In genomic region chr5:148939676-148940075, GRCh38 we compare ENCODE assay signal across 2 cellular contexts.
TF ChIP-seq lines count a peak whose summit lies in the region.

No MANE protein-coding gene starts in this region.

TF ChIP-seq in HCT116, 20 proteins besides CTCF, POLR2A, EP300 and RAD21 (continued from another document):
- TF ChIP-seq, protein P1, sequence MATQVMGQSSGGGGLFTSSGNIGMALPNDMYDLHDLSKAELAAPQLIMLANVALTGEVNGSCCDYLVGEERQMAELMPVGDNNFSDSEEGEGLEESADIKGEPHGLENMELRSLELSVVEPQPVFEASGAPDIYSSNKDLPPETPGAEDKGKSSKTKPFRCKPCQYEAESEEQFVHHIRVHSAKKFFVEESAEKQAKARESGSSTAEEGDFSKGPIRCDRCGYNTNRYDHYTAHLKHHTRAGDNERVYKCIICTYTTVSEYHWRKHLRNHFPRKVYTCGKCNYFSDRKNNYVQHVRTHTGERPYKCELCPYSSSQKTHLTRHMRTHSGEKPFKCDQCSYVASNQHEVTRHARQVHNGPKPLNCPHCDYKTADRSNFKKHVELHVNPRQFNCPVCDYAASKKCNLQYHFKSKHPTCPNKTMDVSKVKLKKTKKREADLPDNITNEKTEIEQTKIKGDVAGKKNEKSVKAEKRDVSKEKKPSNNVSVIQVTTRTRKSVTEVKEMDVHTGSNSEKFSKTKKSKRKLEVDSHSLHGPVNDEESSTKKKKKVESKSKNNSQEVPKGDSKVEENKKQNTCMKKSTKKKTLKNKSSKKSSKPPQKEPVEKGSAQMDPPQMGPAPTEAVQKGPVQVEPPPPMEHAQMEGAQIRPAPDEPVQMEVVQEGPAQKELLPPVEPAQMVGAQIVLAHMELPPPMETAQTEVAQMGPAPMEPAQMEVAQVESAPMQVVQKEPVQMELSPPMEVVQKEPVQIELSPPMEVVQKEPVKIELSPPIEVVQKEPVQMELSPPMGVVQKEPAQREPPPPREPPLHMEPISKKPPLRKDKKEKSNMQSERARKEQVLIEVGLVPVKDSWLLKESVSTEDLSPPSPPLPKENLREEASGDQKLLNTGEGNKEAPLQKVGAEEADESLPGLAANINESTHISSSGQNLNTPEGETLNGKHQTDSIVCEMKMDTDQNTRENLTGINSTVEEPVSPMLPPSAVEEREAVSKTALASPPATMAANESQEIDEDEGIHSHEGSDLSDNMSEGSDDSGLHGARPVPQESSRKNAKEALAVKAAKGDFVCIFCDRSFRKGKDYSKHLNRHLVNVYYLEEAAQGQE (IDR thresholded peaks at IDR 0.05; ENCODE audit: low read depth) = no peak
- TF ChIP-seq FOSL1 (IDR thresholded peaks at IDR 0.05; ENCODE audit: low read depth) = peak; percentile 47
TF ChIP-seq in HCT116: peak in this region for 2.

TF ChIP-seq in GM23338, 12 proteins besides CTCF, POLR2A, EP300 and RAD21 (continued from another document):
- TF ChIP-seq ZNF462 (CRISPR knock-in tag; IDR thresholded peaks at IDR 0.05) (no peak), STAT1 (IDR thresholded peaks at IDR 0.05; ENCODE audit: unreplicated experiment) (no peak), EZH2 (IDR thresholded peaks at IDR 0.05; ENCODE audit: low read depth, unreplicated experiment) (no peak), NANOG (IDR thresholded peaks at IDR 0.05; ENCODE audit: borderline replicate concordance) (no peak), CREB1 (CRISPR knock-in tag; IDR thresholded peaks at IDR 0.05; ENCODE audit: low read depth) (no peak), JUNB (IDR thresholded peaks at IDR 0.05; ENCODE audit: unreplicated experiment) (no peak)
- TF ChIP-seq, protein P2, sequence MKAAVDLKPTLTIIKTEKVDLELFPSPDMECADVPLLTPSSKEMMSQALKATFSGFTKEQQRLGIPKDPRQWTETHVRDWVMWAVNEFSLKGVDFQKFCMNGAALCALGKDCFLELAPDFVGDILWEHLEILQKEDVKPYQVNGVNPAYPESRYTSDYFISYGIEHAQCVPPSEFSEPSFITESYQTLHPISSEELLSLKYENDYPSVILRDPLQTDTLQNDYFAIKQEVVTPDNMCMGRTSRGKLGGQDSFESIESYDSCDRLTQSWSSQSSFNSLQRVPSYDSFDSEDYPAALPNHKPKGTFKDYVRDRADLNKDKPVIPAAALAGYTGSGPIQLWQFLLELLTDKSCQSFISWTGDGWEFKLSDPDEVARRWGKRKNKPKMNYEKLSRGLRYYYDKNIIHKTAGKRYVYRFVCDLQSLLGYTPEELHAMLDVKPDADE (IDR thresholded peaks at IDR 0.05) = no peak
